ENCODE assay signal across 8 cellular contexts in the genomic region with DNA sequence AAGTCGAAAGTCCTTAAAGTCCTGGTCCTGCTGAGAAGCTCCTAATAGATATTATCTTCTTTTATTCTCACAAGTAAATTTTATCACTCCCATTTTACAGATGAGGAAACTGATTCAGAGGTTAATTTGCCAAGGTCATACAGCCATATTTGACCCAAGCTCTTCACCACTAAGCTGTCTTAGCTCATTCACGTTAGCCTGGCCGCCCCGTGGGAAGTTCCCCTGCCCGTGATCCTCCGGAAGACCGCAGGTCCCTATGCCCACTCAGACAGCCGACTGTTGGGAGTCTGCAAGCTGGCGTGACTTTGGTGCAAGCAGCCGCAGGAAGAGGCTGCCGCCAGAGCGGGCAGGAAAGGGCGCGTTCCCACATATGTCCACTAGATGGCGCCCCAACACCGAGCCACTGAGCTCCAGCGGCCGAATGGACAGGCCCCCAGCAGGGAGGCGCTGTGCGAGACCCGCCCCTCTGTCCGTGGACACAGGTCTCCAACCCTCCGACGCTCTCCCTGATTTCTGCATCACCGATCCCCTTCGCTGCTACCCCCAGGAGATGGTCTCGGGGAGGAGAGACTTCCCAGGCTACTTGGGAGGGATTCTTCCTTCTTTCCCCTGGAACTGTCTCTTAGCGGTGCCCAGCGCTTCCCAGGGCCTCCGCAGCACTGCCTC. TPM values are rescaled to one million over a fixed set of nuclear protein-coding genes. Genes with fewer than 3 reads are reported as not detected.
DNase-seq lines count a peak whose midpoint lies in the region; ATAC-seq and TF ChIP-seq lines count a peak whose summit lies in the region.

No MANE protein-coding gene starts in this region.

- no peak for TF ChIP-seq POLR2A in breast epithelium (IDR thresholded peaks at IDR 0.05)

- ATAC-seq in HG02884 (IDR thresholded peaks at IDR 0.05; ENCODE audit: unreplicated experiment) = peak; percentile 88

- H2AFZ ChIP-seq in smooth muscle cell (ENCODE audit: low read depth) = peak overlapping the region; percentile 76

- H3K4me2 ChIP-seq in smooth muscle cell = peak overlapping the region; percentile 86

- H3K27ac ChIP-seq in breast epithelium (no peak overlapping the region), smooth muscle cell (ENCODE audit: low read depth) (no peak overlapping the region)

- no peaks in the 10 kb centered on the region for H3K79me2 ChIP-seq in smooth muscle cell (ENCODE audit: low read depth)

- no peak overlapping the region for H3K9ac ChIP-seq in smooth muscle cell (ENCODE audit: low read depth)

- no peaks in the 10 kb centered on the region for H3F3A ChIP-seq in smooth muscle cell (ENCODE audit: low read depth)

- 5% methylated on average over 30 of the region's 30 CpGs for WGBS in smooth muscle cell (ENCODE audit: low lambda C conversion rate)

- H3K4me1 ChIP-seq in breast epithelium (peaks cover 0 to 4% of the 10 kb centered on the region in 2 donors), smooth muscle cell (ENCODE audit: low read depth) (peaks cover 9% of the 10 kb centered on the region)

- no peaks in the 10 kb centered on the region for H4K20me1 ChIP-seq in smooth muscle cell (ENCODE audit: low read depth)

- intact Hi-C loops in breast epithelium (cut with DNase I; ENCODE audit: low total_unique reads) = loop anchor here (10.0 kb wide), 1 partner anchor 273 kb away; the partner anchor contains the start of gene RNF14

- H3K9me3 ChIP-seq in breast epithelium = no peaks in the 10 kb centered on the region
- H3K9me3 ChIP-seq in smooth muscle cell (replicated peaks; ENCODE audit: low read depth) = no peaks in the 10 kb centered on the region

- peak overlapping the region; percentile 34 for H3K4me3 ChIP-seq in WI38 (ENCODE audit: low read depth, low read length)
- peak overlapping the region in 2 of 3 donors; percentile 41 to 62 for H3K4me3 ChIP-seq in breast epithelium
- H3K4me3 ChIP-seq in smooth muscle cell = peak overlapping the region; percentile 50

- TF ChIP-seq CTCF in WI38 (IDR thresholded peaks at IDR 0.05; ENCODE audit: low read depth, low read length) (peak; percentile 92), breast epithelium (IDR thresholded peaks at IDR 0.05) (peak; percentile 96 to 99 (median 98)), smooth muscle cell (IDR thresholded peaks at IDR 0.05; ENCODE audit: borderline replicate concordance, insufficient read depth, poor library complexity, severe bottlenecking) (peak; percentile 96)

- H3K36me3 ChIP-seq in breast epithelium (no peaks in the 10 kb centered on the region), smooth muscle cell (ENCODE audit: low read depth) (no peaks in the 10 kb centered on the region)

- peak; percentile 74 for DNase-seq in SIG-M5 treated with dmso at 0.1 percent for 504 hours (lab: John Stamatoyannopoulos, UW; ENCODE audit: unreplicated experiment)
- no peak for DNase-seq in SIG-M5 (lab: John Stamatoyannopoulos, UW)
- DNase-seq in NCI-H2107 (lab: John Stamatoyannopoulos, UW) = peak; percentile 15
- DNase-seq in breast epithelium (ENCODE audit: low spot score in 2 of 2) = peak; percentile 71 to 88
- DNase-seq in iPS-NIHi7 (ENCODE audit: extremely low spot score) = peak; percentile 82
- DNase-seq in smooth muscle cell (lab: John Stamatoyannopoulos, UW; ENCODE audit: unreplicated experiment) = peak; percentile 86

- H3K27me3 ChIP-seq in breast epithelium (no peaks in the 10 kb centered on the region), smooth muscle cell (ENCODE audit: low read depth) (no peaks in the 10 kb centered on the region)

RNA-seq across cellular contexts. Expression of gene ARAP3, which starts 10.0 kb away (rescaled TPM):
- total RNA-seq in breast epithelium = 10 to 100 TPM in 1 of 3 donors, 1 to 10 TPM in 2; 2.6 to 12.1 (median 5.9) TPM
- 4.7 and 9.4 TPM in 2 replicates for total RNA-seq in smooth muscle cell
- 11.1 and 12.9 TPM in 2 replicates for polyA plus RNA-seq in smooth muscle cell

RNA-seq across cellular contexts. Expression of gene FCHSD1, which starts 40.8 kb away (rescaled TPM):
- total RNA-seq in breast epithelium = 10 to 100 TPM; 18.1 to 32.1 (median 24.3) TPM
- total RNA-seq in smooth muscle cell = 15.6 and 16.4 TPM in 2 replicates
- 15.7 and 35.8 TPM in 2 replicates for polyA plus RNA-seq in smooth muscle cell

RNA-seq across cellular contexts. Expression of gene RELL2, which starts 55.2 kb away (rescaled TPM):
- total RNA-seq in breast epithelium (1 to 10 TPM; 1.3 to 4.3 (median 4.0) TPM), smooth muscle cell (2.6 and 4.2 TPM in 2 replicates)
- polyA plus RNA-seq in smooth muscle cell = 7.4 and 8.7 TPM in 2 replicates

RNA-seq across cellular contexts. Expression of gene HDAC3, which starts 55.4 kb away (rescaled TPM):
- total RNA-seq in breast epithelium = 10 to 100 TPM; 50.2 to 52.5 (median 52.1) TPM
- total RNA-seq in smooth muscle cell = 47.4 and 50.2 TPM in 2 replicates
- polyA plus RNA-seq in smooth muscle cell = 66.9 and 79.8 TPM in 2 replicates
